20 cellular contexts compared by ENCODE assay signal in genomic region chr7:1597361-1597760, GRCh38. TPM values are rescaled to one million over a fixed set of nuclear protein-coding genes. Genes with fewer than 3 reads are reported as not detected.
DNase-seq lines count a peak whose midpoint lies in the region; ATAC-seq, FAIRE-seq and TF ChIP-seq lines count a peak whose summit lies in the region.
"Had no signal": no experiment of that assay in that cellular context is flagged by ENCODE, and none has a peak within 500 bp of the region (broad histone marks: within the 10 kb centered on the region; RNA-seq: fewer than 3 reads in every experiment).

No MANE protein-coding gene starts in this region.

- H3K27me3 Mint-ChIP-seq in T-helper 17 cell (peaks cover 43% of the 10 kb centered on the region), neural crest cell (ENCODE audit: low read depth) (peaks cover 11% of the 10 kb centered on the region), chondrocyte (ENCODE audit: low read depth) (peaks cover 46% of the 10 kb centered on the region)

- intact Hi-C loops in Right ventricle myocardium inferior (cut with DNase I) (no loop called here), heart left ventricle (cut with DNase I) (no loop called here), pancreas (cut with DNase I) (no loop called here)

- H3K9me3 Mint-ChIP-seq in neural crest cell (no peaks in the 10 kb centered on the region), chondrocyte (ENCODE audit: low read depth) (no peaks in the 10 kb centered on the region)
- H3K9me3 Mint-ChIP-seq: GM23338, H9 had no signal

- FAIRE-seq in urothelium cell line (lab: Jason Lieb, UNC) (peak; percentile 86), pancreas (lab: Jason Lieb, UNC) (no peak)
- FAIRE-seq: GM12878 had no signal

- 87 to 90% (median 89%) methylated on average over 6 to 10 of the region's 10 CpGs for WGBS in heart left ventricle, 4 donors
- WGBS in pancreas, 2 donors, result 71 to 78% methylated on average over 10 of the region's 10 CpGs

- DNase-seq in Right ventricle myocardium inferior (ENCODE audit: missing footprints), result peak; percentile 33
- no peak for DNase-seq in heart left ventricle
- DNase-seq in T-helper 17 cell, result no peak
- DNase-seq in neural crest cell (ENCODE audit: low read depth, low spot score), result no peak
- DNase-seq in urothelium cell line (ENCODE audit: low spot score), result no peak
- no peak for DNase-seq in left lobe of liver (ENCODE audit: low spot score)
- no peak for DNase-seq in pancreas
- DNase-seq in chondrocyte (ENCODE audit: low spot score), result no peak
- DNase-seq: C1 segment of cervical spinal cord; Calu3; CD4-positive, alpha-beta memory T cell; COR-L47; DMS153; EL; GDM1; H9 had no signal

- peaks cover 0 to 2% (median 0%) of the 10 kb centered on the region in 12 donors for H3K4me1 ChIP-seq in heart left ventricle
- no peaks in the 10 kb centered on the region for H3K4me1 ChIP-seq in pancreas

- TF ChIP-seq CTCF in heart left ventricle (IDR thresholded peaks at IDR 0.05), result no peak
- no peak for TF ChIP-seq CTCF in neural crest cell (conservative IDR thresholded peaks at IDR 0.05)
- no peak for TF ChIP-seq CTCF in pancreas (IDR thresholded peaks at IDR 0.05)
- TF ChIP-seq CTCF in chondrocyte (IDR thresholded peaks at IDR 0.05), result no peak

- no peak for ATAC-seq in Right ventricle myocardium inferior
- no peak for ATAC-seq in heart left ventricle
- no peak for ATAC-seq in T-helper 17 cell
- no peak for ATAC-seq in left lobe of liver
- ATAC-seq in pancreas, result no peak
- ATAC-seq: GM12878, GM23338, HCT116 had no signal

- TF ChIP-seq POLR2A in heart left ventricle (IDR thresholded peaks at IDR 0.05), result no peak

- H3K9me3 ChIP-seq in heart left ventricle (no peaks in the 10 kb centered on the region), T-helper 17 cell (ENCODE audit: control insufficient read depth, low read length, poor library complexity, severe bottlenecking) (no peaks in the 10 kb centered on the region), pancreas (no peaks in the 10 kb centered on the region)

- H3K27ac Mint-ChIP-seq in T-helper 17 cell (peak overlapping the region; percentile 51), neural crest cell (ENCODE audit: unreplicated experiment) (peak overlapping the region; percentile 58), chondrocyte (ENCODE audit: unreplicated experiment) (no peak overlapping the region)
- H3K27ac Mint-ChIP-seq: CD4-positive, alpha-beta memory T cell; GM23338 had no signal

- H3K27ac ChIP-seq in heart left ventricle (no peak overlapping the region), pancreas (no peak overlapping the region)

- H3K4me3 Mint-ChIP-seq in T-helper 17 cell, result no peak overlapping the region
- no peak overlapping the region for H3K4me3 Mint-ChIP-seq in neural crest cell
- no peak overlapping the region for H3K4me3 Mint-ChIP-seq in chondrocyte (ENCODE audit: unreplicated experiment)
- H3K4me3 Mint-ChIP-seq: CD4-positive, alpha-beta memory T cell; GM23338; H9 had no signal

- peaks cover 0 to 45% (median 23%) of the 10 kb centered on the region in 9 donors for H3K27me3 ChIP-seq in heart left ventricle
- H3K27me3 ChIP-seq in pancreas, result no peaks in the 10 kb centered on the region

- H3K4me1 Mint-ChIP-seq in T-helper 17 cell (peaks cover 12% of the 10 kb centered on the region), neural crest cell (no peaks in the 10 kb centered on the region), chondrocyte (ENCODE audit: low read depth) (no peaks in the 10 kb centered on the region)

- H3K36me3 Mint-ChIP-seq in T-helper 17 cell (ENCODE audit: low read depth) (peaks cover 16% of the 10 kb centered on the region), neural crest cell (ENCODE audit: low read depth) (no peaks in the 10 kb centered on the region), chondrocyte (ENCODE audit: low read depth) (no peaks in the 10 kb centered on the region)
- H3K36me3 Mint-ChIP-seq: CD4-positive, alpha-beta memory T cell had no signal

- H3K4me3 ChIP-seq in heart left ventricle, result no peak overlapping the region
- no peak overlapping the region for H3K4me3 ChIP-seq in pancreas
- H3K4me3 ChIP-seq: GM12878, GM23338 had no signal

- H3K36me3 ChIP-seq in heart left ventricle, result no peaks in the 10 kb centered on the region
- H3K36me3 ChIP-seq in pancreas, result no peaks in the 10 kb centered on the region

RNA-seq across cellular contexts. Expression of gene PSMG3, which starts 27.5 kb away (rescaled TPM):
- total RNA-seq in Right ventricle myocardium inferior, result 13.3 TPM
- total RNA-seq in heart left ventricle, result 10 to 100 TPM in 8 of 9 donors, 1 to 10 TPM in 1; 7.3 to 27.6 (median 13.3) TPM
- 10 to 100 TPM; 34.3 to 36.5 TPM for polyA plus RNA-seq in heart left ventricle
- 10 to 100 TPM; 22.8 to 23.6 TPM for total RNA-seq in T-helper 17 cell
- total RNA-seq in neural crest cell, result 50.6 and 57.8 TPM in 2 replicates
- total RNA-seq in left lobe of liver, result 10.7 TPM
- total RNA-seq in pancreas, result 10 to 100 TPM in 4 of 6 donors, 1 to 10 TPM in 2; 6.7 to 12.0 (median 11.0) TPM
- polyA plus RNA-seq in pancreas, result 10 to 100 TPM; 45.6 to 46.1 TPM
- total RNA-seq in chondrocyte, result 29.9 to 31.9 TPM (median 31.7 TPM) in 3 replicates

RNA-seq across cellular contexts. Expression of gene TMEM184A, which starts 41.4 kb away (rescaled TPM):
- total RNA-seq in Right ventricle myocardium inferior, result 0.32 TPM
- under 1 TPM; 0.19 to 0.85 (median 0.47) TPM for total RNA-seq in heart left ventricle
- under 1 TPM; 0.19 to 0.99 TPM for polyA plus RNA-seq in heart left ventricle
- total RNA-seq in T-helper 17 cell, result not detected
- not detected in 2 replicates for total RNA-seq in neural crest cell
- 44.6 TPM for total RNA-seq in left lobe of liver
- total RNA-seq in pancreas, result 10 to 100 TPM; 15.2 to 27.5 (median 21.3) TPM
- 10 to 100 TPM; 29.0 to 58.9 TPM for polyA plus RNA-seq in pancreas
- total RNA-seq in chondrocyte, result 0.07 to 0.22 TPM (median 0.15 TPM) in 3 replicates
- total RNA-seq: A673; CD4-positive, alpha-beta memory T cell had no signal
- polyA plus RNA-seq: CD4-positive, alpha-beta memory T cell had no signal

Comparison
In these comparisons a context has a peak if more than half of its experiments do, and no peak if none do; other contexts are left out.
1. RNA of gene TMEM184A, which starts 41.4 kb away (total RNA-seq): 44.6 TPM in left lobe of liver (single experiment) and 15.2 to 27.5 TPM in pancreas; 0.19 to 0.85 TPM in heart left ventricle, 0.32 TPM in Right ventricle myocardium inferior (single experiment), 0.07 to 0.22 TPM in chondrocyte, not detected in T-helper 17 cell and not detected in neural crest cell; every median in the first group is over 4 times any median in the second.